In genomic region chr2:37201766-37202165, GRCh38 we compare ENCODE assay signal across 11 cellular contexts. TPM values are rescaled to one million over a fixed set of nuclear protein-coding genes. Genes with fewer than 3 reads are reported as not detected.
A peak's percentile ranks its signal among the peaks of the same experiment; 100 is the strongest.
DNase-seq lines count a peak whose midpoint lies in the region; ATAC-seq and TF ChIP-seq lines count a peak whose summit lies in the region.
"Had no signal": no experiment of that assay in that cellular context is flagged by ENCODE, and none has a peak within 500 bp of the region (broad histone marks: within the 10 kb centered on the region; RNA-seq: fewer than 3 reads in every experiment).

No MANE protein-coding gene starts in this region.

- H3K36me3 Mint-ChIP-seq in activated CD4-positive, alpha-beta T cell treated with anti-CD3 and anti-CD28 coated beads, Interleukin-2, amount 10 ng/mL, durations not matched to agents 24 days and 14 days (ENCODE audit: low read depth): peaks cover 63% of the 10 kb centered on the region
- peaks cover 63% of the 10 kb centered on the region for H3K36me3 Mint-ChIP-seq in activated naive CD8-positive, alpha-beta T cell treated with anti-CD3 and anti-CD28 coated beads, Interleukin-2, amount 50 U/mL, for 24 hours (ENCODE audit: low read depth)

- H3K4me1 Mint-ChIP-seq in activated CD4-positive, alpha-beta T cell treated with anti-CD3 and anti-CD28 coated beads, Interleukin-2, amount 10 ng/mL, durations not matched to agents 24 days and 14 days: peaks cover 31% of the 10 kb centered on the region
- H3K4me1 Mint-ChIP-seq in activated naive CD8-positive, alpha-beta T cell treated with anti-CD3 and anti-CD28 coated beads, Interleukin-2, amount 50 U/mL, for 24 hours: peaks cover 53% of the 10 kb centered on the region

- intact Hi-C loops in activated CD4-positive, alpha-beta T cell treated with anti-CD3 and anti-CD28 coated beads, Interleukin-2, amount 10 ng/mL, durations not matched to agents 24 days and 14 days (cut with micrococcal nuclease): no loop called here

- H3K4me3 Mint-ChIP-seq in activated CD4-positive, alpha-beta T cell treated with anti-CD3 and anti-CD28 coated beads, Interleukin-2, amount 10 ng/mL, durations not matched to agents 24 days and 14 days: peak overlapping the region; percentile 26
- H3K4me3 Mint-ChIP-seq in activated naive CD8-positive, alpha-beta T cell treated with anti-CD3 and anti-CD28 coated beads, Interleukin-2, amount 50 U/mL, for 24 hours: peak overlapping the region; percentile 25

- DNase-seq in activated CD4-positive, alpha-beta T cell treated with anti-CD3 and anti-CD28 coated beads, Interleukin-2, amount 10 ng/mL, durations not matched to agents 24 days and 14 days: no peak
- DNase-seq in activated CD4-positive, alpha-beta T cell treated with anti-CD3 and anti-CD28 coated beads, Interleukin-2, amount 50 U/mL, for 48 hours: no peak
- peak; percentile 45 for DNase-seq in RPMI7951 (ENCODE audit: low read depth)
- DNase-seq in activated naive CD8-positive, alpha-beta T cell treated with anti-CD3 and anti-CD28 coated beads, Interleukin-2, amount 50 U/mL, for 24 hours: peak; percentile 48
- peak; percentile 17 to 18 for DNase-seq in stimulated activated CD8-positive, alpha-beta memory T cell treated with anti-CD3 and anti-CD28 coated beads, Interleukin-2, amount 100 ng/mL, for 48 hours (ENCODE audit: low read depth in 2 of 2)
- no peak for DNase-seq in NCI-H1694 treated with DMSO at 0.1 percent for 48 hours (lab: John Stamatoyannopoulos, UW)
- no peak for DNase-seq in RWPE1 (ENCODE audit: low spot score)
- DNase-seq: erythroblast, islet precursor cell, MG63 had no signal

- H3K9me3 Mint-ChIP-seq in activated CD4-positive, alpha-beta T cell treated with anti-CD3 and anti-CD28 coated beads, Interleukin-2, amount 10 ng/mL, durations not matched to agents 24 days and 14 days: peaks cover 16% of the 10 kb centered on the region
- peaks cover 11% of the 10 kb centered on the region for H3K9me3 Mint-ChIP-seq in activated naive CD8-positive, alpha-beta T cell treated with anti-CD3 and anti-CD28 coated beads, Interleukin-2, amount 50 U/mL, for 24 hours

- peak overlapping the region; percentile 78 for H3K27ac Mint-ChIP-seq in activated CD4-positive, alpha-beta T cell treated with anti-CD3 and anti-CD28 coated beads, Interleukin-2, amount 10 ng/mL, durations not matched to agents 24 days and 14 days
- H3K27ac Mint-ChIP-seq in activated naive CD8-positive, alpha-beta T cell treated with anti-CD3 and anti-CD28 coated beads, Interleukin-2, amount 50 U/mL, for 24 hours: peak overlapping the region; percentile 80

- peak; percentile 97 for ATAC-seq in activated naive CD8-positive, alpha-beta T cell treated with anti-CD3 and anti-CD28 coated beads, Interleukin-2, amount 50 U/mL, for 24 hours
- no peak for ATAC-seq in GM18873 (IDR thresholded peaks at IDR 0.05; ENCODE audit: low FRiP score, unreplicated experiment)

- CTCF ChIA-PET in RWPE1 (lab: Yijun Ruan, JAX): no interaction called here

- no peak for TF ChIP-seq CTCF in RWPE1 (conservative IDR thresholded peaks at IDR 0.05; ENCODE audit: low read depth)

- H3K27me3 Mint-ChIP-seq in activated CD4-positive, alpha-beta T cell treated with anti-CD3 and anti-CD28 coated beads, Interleukin-2, amount 10 ng/mL, durations not matched to agents 24 days and 14 days: no peaks in the 10 kb centered on the region
- no peaks in the 10 kb centered on the region for H3K27me3 Mint-ChIP-seq in activated naive CD8-positive, alpha-beta T cell treated with anti-CD3 and anti-CD28 coated beads, Interleukin-2, amount 50 U/mL, for 24 hours

- H3K27ac ChIP-seq in RWPE1: no peak overlapping the region

- POLR2A ChIA-PET in RWPE1 (lab: Yijun Ruan, JAX; ENCODE audit: low non-redundant PET): no interaction called here

RNA-seq across cellular contexts. Expression of gene CEBPZOS, which starts 5.5 kb away (rescaled TPM):
- 43.4 and 46.6 TPM in 2 replicates for total RNA-seq in activated CD4-positive, alpha-beta T cell treated with anti-CD3 and anti-CD28 coated beads, Interleukin-2, amount 10 ng/mL, durations not matched to agents 24 days and 14 days
- total RNA-seq in RPMI7951 (2014; rRNA removed; shearing (Covaris generic)): 33.3 and 34.9 TPM in 2 replicates

RNA-seq across cellular contexts. Expression of gene SULT6B1, which starts 13.3 kb away (rescaled TPM):
- not detected in 2 replicates for total RNA-seq in activated CD4-positive, alpha-beta T cell treated with anti-CD3 and anti-CD28 coated beads, Interleukin-2, amount 10 ng/mL, durations not matched to agents 24 days and 14 days
- not detected in 2 replicates for total RNA-seq in RPMI7951 (2014; rRNA removed; shearing (Covaris generic))

RNA-seq across cellular contexts. Expression of gene CEBPZ, which starts 29.6 kb away (rescaled TPM):
- total RNA-seq in activated CD4-positive, alpha-beta T cell treated with anti-CD3 and anti-CD28 coated beads, Interleukin-2, amount 10 ng/mL, durations not matched to agents 24 days and 14 days: 63.2 and 68.2 TPM in 2 replicates
- total RNA-seq in RPMI7951 (2014; rRNA removed; shearing (Covaris generic)): 57.1 and 67.9 TPM in 2 replicates

RNA-seq across cellular contexts. Expression of gene NDUFAF7, which starts 29.7 kb away (rescaled TPM):
- 24.3 and 28.9 TPM in 2 replicates for total RNA-seq in activated CD4-positive, alpha-beta T cell treated with anti-CD3 and anti-CD28 coated beads, Interleukin-2, amount 10 ng/mL, durations not matched to agents 24 days and 14 days
- total RNA-seq in RPMI7951 (2014; rRNA removed; shearing (Covaris generic)): 21.4 and 23.9 TPM in 2 replicates

RNA-seq across cellular contexts. Expression of gene EIF2AK2, which starts 45.0 kb away (rescaled TPM):
- total RNA-seq in activated CD4-positive, alpha-beta T cell treated with anti-CD3 and anti-CD28 coated beads, Interleukin-2, amount 10 ng/mL, durations not matched to agents 24 days and 14 days: 44.5 and 46.7 TPM in 2 replicates
- total RNA-seq in RPMI7951 (2014; rRNA removed; shearing (Covaris generic)): 26.3 and 30.9 TPM in 2 replicates

Comparison
In these comparisons a context has a peak if more than half of its experiments do, and no peak if none do; other contexts are left out.
1. DNase-seq: peak in RPMI7951 (single experiment), activated naive CD8-positive, alpha-beta T cell treated with anti-CD3 and anti-CD28 coated beads, Interleukin-2, amount 50 U/mL, for 24 hours (single experiment) and stimulated activated CD8-positive, alpha-beta memory T cell treated with anti-CD3 and anti-CD28 coated beads, Interleukin-2, amount 100 ng/mL, for 48 hours (2 of 2); none in activated CD4-positive, alpha-beta T cell treated with anti-CD3 and anti-CD28 coated beads, Interleukin-2, amount 10 ng/mL, durations not matched to agents 24 days and 14 days (single experiment), activated CD4-positive, alpha-beta T cell treated with anti-CD3 and anti-CD28 coated beads, Interleukin-2, amount 50 U/mL, for 48 hours (0 of 2), NCI-H1694 treated with DMSO at 0.1 percent for 48 hours (single experiment) and RWPE1 (single experiment).